In the genomic region with DNA sequence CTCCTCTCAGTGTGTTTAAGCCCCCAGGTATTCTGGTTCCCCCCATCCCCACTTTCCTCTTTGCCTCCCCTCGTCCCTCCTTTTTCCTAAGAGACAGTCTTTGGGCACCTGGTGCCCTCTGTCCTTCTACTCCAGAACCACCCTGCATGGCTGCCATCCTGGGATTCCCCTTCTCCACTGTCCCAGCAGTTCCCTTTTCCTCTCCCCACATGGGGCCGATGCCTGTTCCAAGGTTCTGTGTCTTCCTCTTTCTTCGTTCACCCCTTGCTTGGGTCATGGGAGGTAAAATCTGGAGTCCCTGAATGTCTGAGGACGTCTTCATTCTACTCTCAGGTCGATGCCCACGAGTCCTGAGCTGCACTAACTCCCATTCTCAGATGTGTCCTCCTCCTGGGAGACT, we compare ENCODE assay signal across 16 cellular contexts.
DNase-seq lines count a peak whose midpoint lies in the region; ATAC-seq, FAIRE-seq and TF ChIP-seq lines count a peak whose summit lies in the region.
"Had no signal": no experiment of that assay in that cellular context is flagged by ENCODE, and none has a peak within 500 bp of the region (broad histone marks: within the 10 kb centered on the region; RNA-seq: fewer than 3 reads in every experiment).

No MANE protein-coding gene starts in this region.

- DNase-seq in KBM-7 (peak; percentile 35), K562 (ENCODE audit: extremely low read depth in 1 of 4, low spot score in 3 of 4) (no peak), urothelium cell line (ENCODE audit: low spot score) (no peak), putamen (ENCODE audit: low spot score) (no peak)
- DNase-seq in naive thymus-derived CD4-positive, alpha-beta T cell = no peak
- DNase-seq in stimulated activated CD4-positive, alpha-beta T cell treated with anti-CD3 and anti-CD28 coated beads, Interleukin-2, amount 100 ng/mL, for 24 hours = no peak
- DNase-seq in activated CD8-positive, alpha-beta T cell treated with anti-CD3 and anti-CD28 coated beads for 36 hours = no peak
- DNase-seq: BE2C; CD8-positive, alpha-beta memory T cell; DMS53; GF-D8 had no signal

- WGBS in K562 (ENCODE audit: insufficient coverage, low coverage, missing lambda C conversion rate) = 0% methylated on average over 6 of the region's 6 CpGs

- H3K79me2 ChIP-seq in K562 (ENCODE audit: control insufficient read depth, insufficient read depth, low read length) = no peaks in the 10 kb centered on the region

- no peak overlapping the region for H3K4me2 ChIP-seq in K562 (ENCODE audit: insufficient read depth, low read length)
- H3K4me2 ChIP-seq: A549 had no signal

- no peaks in the 10 kb centered on the region; the same call in 1 of the 2 replicates for H3K9me3 ChIP-seq in K562 (replicated peaks; ENCODE audit: control insufficient read depth, insufficient read depth, low read depth, low read length)
- H3K9me3 ChIP-seq in naive thymus-derived CD4-positive, alpha-beta T cell (ENCODE audit: control insufficient read depth in 2 of 3, low read length in 3 of 3) = no peaks in the 10 kb centered on the region
- H3K9me3 ChIP-seq: A549, BE2C, HAP-1 had no signal

- peaks cover 0 to 7% (median 0%) of the 10 kb centered on the region in 7 donors for H3K4me1 Mint-ChIP-seq in naive thymus-derived CD4-positive, alpha-beta T cell
- H3K4me1 Mint-ChIP-seq in activated CD8-positive, alpha-beta T cell treated with anti-CD3 and anti-CD28 coated beads for 36 hours (ENCODE audit: low read depth) = no peaks in the 10 kb centered on the region

- H3K27ac ChIP-seq in K562 (ENCODE audit: extremely low read depth, low read depth, low read length) = no peak overlapping the region
- H3K27ac ChIP-seq in naive thymus-derived CD4-positive, alpha-beta T cell (ENCODE audit: low read depth, low read length) = no peak overlapping the region
- H3K27ac ChIP-seq: A549, C4-2B had no signal

- H3K4me3 Mint-ChIP-seq in naive thymus-derived CD4-positive, alpha-beta T cell = peak overlapping the region in 1 of 10 donors; percentile 37
- H3K4me3 Mint-ChIP-seq in activated CD8-positive, alpha-beta T cell treated with anti-CD3 and anti-CD28 coated beads for 36 hours = no peak overlapping the region
- H3K4me3 Mint-ChIP-seq: CD8-positive, alpha-beta memory T cell had no signal

- peak overlapping the region in 1 of 9 donors; percentile 16 for H3K27ac Mint-ChIP-seq in naive thymus-derived CD4-positive, alpha-beta T cell
- H3K27ac Mint-ChIP-seq in activated CD8-positive, alpha-beta T cell treated with anti-CD3 and anti-CD28 coated beads for 36 hours = no peak overlapping the region

- H3K27me3 ChIP-seq in K562 (ENCODE audit: control insufficient read depth in 2 of 2, insufficient read depth in 2 of 2, low read length in 2 of 2) = peaks cover 25 to 42% of the 10 kb centered on the region in 2 experiments; a peak in 4 of 5 replicates
- no peaks in the 10 kb centered on the region for H3K27me3 ChIP-seq in naive thymus-derived CD4-positive, alpha-beta T cell (ENCODE audit: control insufficient read depth in 2 of 2, insufficient read depth in 2 of 2, low read length in 2 of 2)
- H3K27me3 ChIP-seq: BE2C had no signal

- H2AFZ ChIP-seq in K562 (ENCODE audit: low read depth, low read length) = no peak overlapping the region

- BruUV-seq in K562 (replicated peaks; lab: Mats Ljungman, UMichigan) = no TSS peak

- TF ChIP-seq POLR2A in K562 (conservative IDR thresholded peaks at IDR 0.05) = no peak

- CTCF ChIA-PET in K562 (lab: Yijun Ruan, JAX; ENCODE audit: low intra/inter-chr PET ratio) = no interaction called here
- CTCF ChIA-PET in naive thymus-derived CD4-positive, alpha-beta T cell (lab: Charles Lee) = no interaction called here
- CTCF ChIA-PET in activated CD8-positive, alpha-beta T cell treated with anti-CD3 and anti-CD28 coated beads for 36 hours (lab: Charles Lee) = interaction anchor here (0.7 to 1.4 kb wide), 2 partner anchors 60 to 88 kb away, joined by 3 read pairs; no protein-coding TSS in a partner anchor

- H3K9ac ChIP-seq in K562 (ENCODE audit: insufficient read depth in 1 of 2, low read depth in 2 of 2, low read length in 2 of 2) = no peak overlapping the region

- H3K36me3 ChIP-seq in K562 (ENCODE audit: control insufficient read depth, insufficient read depth, low read length) = no peaks in the 10 kb centered on the region
- H3K36me3 ChIP-seq in naive thymus-derived CD4-positive, alpha-beta T cell (ENCODE audit: control insufficient read depth in 2 of 3, insufficient read depth in 3 of 3, low read length in 3 of 3) = no peaks in the 10 kb centered on the region
- H3K36me3 ChIP-seq: HAP-1 had no signal

- no peak overlapping the region for H3K4me3 ChIP-seq in K562
- H3K4me3 ChIP-seq in naive thymus-derived CD4-positive, alpha-beta T cell (ENCODE audit: low read length) = no peak overlapping the region
- H3K4me3 ChIP-seq: A549, HAP-1 had no signal

- TF ChIP-seq RAD21 in K562 (CRISPR knock-in tag; conservative IDR thresholded peaks at IDR 0.05 in 1 of 2, IDR thresholded peaks at IDR 0.05 in 1 of 2) = no peak

- H3K4me1 ChIP-seq in K562 (replicated peaks in 1 of 2; ENCODE audit: control insufficient read depth in 2 of 2, insufficient read depth in 2 of 2, low read length in 2 of 2) = no peaks in the 10 kb centered on the region
- no peaks in the 10 kb centered on the region for H3K4me1 ChIP-seq in naive thymus-derived CD4-positive, alpha-beta T cell (ENCODE audit: control insufficient read depth in 2 of 2, insufficient read depth in 2 of 2, low read length in 2 of 2)
- H3K4me1 ChIP-seq: A549, BE2C, HAP-1 had no signal

- peaks cover 0 to 44% (median 19%) of the 10 kb centered on the region in 5 donors for H3K36me3 Mint-ChIP-seq in naive thymus-derived CD4-positive, alpha-beta T cell
- H3K36me3 Mint-ChIP-seq in activated CD8-positive, alpha-beta T cell treated with anti-CD3 and anti-CD28 coated beads for 36 hours (ENCODE audit: low read depth) = peaks cover 4% of the 10 kb centered on the region

- FAIRE-seq in K562 (lab: Jason Lieb, UNC) = no peak
- FAIRE-seq in urothelium cell line (lab: Jason Lieb, UNC) = peak; percentile 67
- FAIRE-seq: A549, GM19239, H1 had no signal

- no peaks in the 10 kb centered on the region for H4K20me1 ChIP-seq in K562 (replicated peaks; ENCODE audit: control insufficient read depth, insufficient read depth, low read length)

- peaks cover 0 to 13% (median 2%) of the 10 kb centered on the region in 11 donors for H3K9me3 Mint-ChIP-seq in naive thymus-derived CD4-positive, alpha-beta T cell
- H3K9me3 Mint-ChIP-seq in activated CD8-positive, alpha-beta T cell treated with anti-CD3 and anti-CD28 coated beads for 36 hours = no peaks in the 10 kb centered on the region

- in situ Hi-C loops in KBM-7 (cut with MboI; ENCODE audit: low pct_unique_long_range_greater_than_20kb, low sequenced_read_pairs) (no loop called here), K562 (cut with MboI) (no loop called here)

- no peak for ATAC-seq in K562
- ATAC-seq in naive thymus-derived CD4-positive, alpha-beta T cell = peak; percentile 32
- ATAC-seq in activated CD8-positive, alpha-beta T cell treated with anti-CD3 and anti-CD28 coated beads for 36 hours = no peak
- ATAC-seq: A549 had no signal

- TF ChIP-seq EP300 in K562 (IDR thresholded peaks at IDR 0.05; ENCODE audit: low read length) = no peak

- H3K27me3 Mint-ChIP-seq in naive thymus-derived CD4-positive, alpha-beta T cell = peaks cover 0 to 5% (median 0%) of the 10 kb centered on the region in 5 donors
- H3K27me3 Mint-ChIP-seq in activated CD8-positive, alpha-beta T cell treated with anti-CD3 and anti-CD28 coated beads for 36 hours = no peaks in the 10 kb centered on the region

- POLR2A ChIA-PET in K562 (lab: Yijun Ruan, JAX) = interaction anchor here (1.0 to 1.7 kb wide), 2 partner anchors 13 to 20 kb away, joined by 3 to 4 read pairs; no protein-coding TSS in a partner anchor
- POLR2A ChIA-PET in naive thymus-derived CD4-positive, alpha-beta T cell (lab: Charles Lee) = no interaction called here
- POLR2A ChIA-PET in activated CD8-positive, alpha-beta T cell treated with anti-CD3 and anti-CD28 coated beads for 36 hours (lab: Charles Lee) = no interaction called here

- no peak for TF ChIP-seq CTCF in K562 (IDR thresholded peaks at IDR 0.05 in 2 of 3, conservative IDR thresholded peaks at IDR 0.05 in 1 of 3; ENCODE audit: insufficient read depth in 2 of 3, low read depth in 1 of 3, low read length in 3 of 3)
- no peak for TF ChIP-seq CTCF in activated CD8-positive, alpha-beta T cell treated with anti-CD3 and anti-CD28 coated beads for 36 hours (IDR thresholded peaks at IDR 0.05)

- H3K9me1 ChIP-seq in K562 (ENCODE audit: control insufficient read depth, insufficient read depth, low read length) = no peaks in the 10 kb centered on the region

- intact Hi-C loops in K562 (cut with micrococcal nuclease) = no loop called here
- intact Hi-C loops in naive thymus-derived CD4-positive, alpha-beta T cell (cut with micrococcal nuclease) = no loop called here
- intact Hi-C loops in activated CD8-positive, alpha-beta T cell treated with anti-CD3 and anti-CD28 coated beads for 36 hours (cut with micrococcal nuclease) = no loop called here

TF ChIP-seq in K562, 482 proteins besides CTCF, POLR2A, EP300 and RAD21:
- TF ChIP-seq ZSCAN29 (IDR thresholded peaks at IDR 0.05) (no peak), SPI1 (IDR thresholded peaks at IDR 0.05; ENCODE audit: borderline replicate concordance, low read depth, low read length) (peak; percentile 11; the same call in 1 of the 2 replicates)
- TF ChIP-seq, protein P1, sequence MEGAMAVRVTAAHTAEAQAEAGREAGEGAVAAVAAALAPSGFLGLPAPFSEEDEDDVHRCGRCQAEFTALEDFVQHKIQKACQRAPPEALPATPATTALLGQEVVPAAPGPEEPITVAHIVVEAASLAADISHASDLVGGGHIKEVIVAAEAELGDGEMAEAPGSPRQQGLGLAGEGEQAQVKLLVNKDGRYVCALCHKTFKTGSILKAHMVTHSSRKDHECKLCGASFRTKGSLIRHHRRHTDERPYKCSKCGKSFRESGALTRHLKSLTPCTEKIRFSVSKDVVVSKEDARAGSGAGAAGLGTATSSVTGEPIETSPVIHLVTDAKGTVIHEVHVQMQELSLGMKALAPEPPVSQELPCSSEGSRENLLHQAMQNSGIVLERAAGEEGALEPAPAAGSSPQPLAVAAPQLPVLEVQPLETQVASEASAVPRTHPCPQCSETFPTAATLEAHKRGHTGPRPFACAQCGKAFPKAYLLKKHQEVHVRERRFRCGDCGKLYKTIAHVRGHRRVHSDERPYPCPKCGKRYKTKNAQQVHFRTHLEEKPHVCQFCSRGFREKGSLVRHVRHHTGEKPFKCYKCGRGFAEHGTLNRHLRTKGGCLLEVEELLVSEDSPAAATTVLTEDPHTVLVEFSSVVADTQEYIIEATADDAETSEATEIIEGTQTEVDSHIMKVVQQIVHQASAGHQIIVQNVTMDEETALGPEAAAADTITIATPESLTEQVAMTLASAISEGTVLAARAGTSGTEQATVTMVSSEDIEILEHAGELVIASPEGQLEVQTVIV (CRISPR knock-in tag; IDR thresholded peaks at IDR 0.05; ENCODE audit: borderline replicate concordance) = no peak
